20 cellular contexts compared by ENCODE assay signal in genomic region chr3:150315711-150316110, GRCh38.
A peak's percentile ranks its signal among the peaks of the same experiment; 100 is the strongest.
DNase-seq lines count a peak whose midpoint lies in the region; ATAC-seq, FAIRE-seq and TF ChIP-seq lines count a peak whose summit lies in the region.
"Had no signal": no experiment of that assay in that cellular context is flagged by ENCODE, and none has a peak within 500 bp of the region (broad histone marks: within the 10 kb centered on the region; RNA-seq: fewer than 3 reads in every experiment).

No MANE protein-coding gene starts in this region.

- peaks cover 12% of the 10 kb centered on the region for H3K4me1 Mint-ChIP-seq in astrocyte (ENCODE audit: low read depth, unreplicated experiment)
- H3K4me1 Mint-ChIP-seq: CD4-positive, CD25-positive, alpha-beta regulatory T cell had no signal

- H4K20me1 ChIP-seq in astrocyte (ENCODE audit: insufficient read depth, low read length), result no peaks in the 10 kb centered on the region

- no peak for FAIRE-seq in A549 (lab: Jason Lieb, UNC)
- peak; percentile 20 for FAIRE-seq in H54 (lab: Jason Lieb, UNC)
- FAIRE-seq in astrocyte (lab: Jason Lieb, UNC), result no peak
- FAIRE-seq: HepG2 had no signal

- H3K9ac ChIP-seq in astrocyte (ENCODE audit: low read length), result no peak overlapping the region

- H3K9me3 ChIP-seq in A549 (no peaks in the 10 kb centered on the region), astrocyte (ENCODE audit: insufficient read depth, low read depth, low read length) (no peaks in the 10 kb centered on the region)
- H3K9me3 ChIP-seq: HAP-1 had no signal

- H2AFZ ChIP-seq in astrocyte (ENCODE audit: low read depth, low read length), result no peak overlapping the region

- 77% methylated on average over 1 of the region's 1 CpG for WGBS in A549 (ENCODE audit: missing lambda C conversion rate)

- no peak overlapping the region for H3K4me3 Mint-ChIP-seq in astrocyte (ENCODE audit: unreplicated experiment)
- H3K4me3 Mint-ChIP-seq: CD4-positive, CD25-positive, alpha-beta regulatory T cell had no signal

- H3K4me1 ChIP-seq in A549 (peaks cover 40% of the 10 kb centered on the region), astrocyte (ENCODE audit: insufficient read depth, low read length) (peaks cover 6% of the 10 kb centered on the region)
- H3K4me1 ChIP-seq: HAP-1 had no signal

- H3K9me3 Mint-ChIP-seq in astrocyte (ENCODE audit: unreplicated experiment), result no peaks in the 10 kb centered on the region
- H3K9me3 Mint-ChIP-seq: CD4-positive, CD25-positive, alpha-beta regulatory T cell had no signal

- H3K36me3 ChIP-seq in astrocyte (ENCODE audit: insufficient read depth, low read length), result no peaks in the 10 kb centered on the region
- H3K36me3 ChIP-seq: HAP-1 had no signal

- no peak for ATAC-seq in A549
- ATAC-seq in HG02798 (IDR thresholded peaks at IDR 0.05; ENCODE audit: poor library complexity, unreplicated experiment), result no peak
- no peak for ATAC-seq in HG03139 (IDR thresholded peaks at IDR 0.05; ENCODE audit: unreplicated experiment)
- ATAC-seq: HepG2 had no signal

- H3K4me3 ChIP-seq in A549 (no peak overlapping the region), astrocyte (ENCODE audit: insufficient read depth, low read depth, low read length) (no peak overlapping the region)
- H3K4me3 ChIP-seq: HAP-1 had no signal

- POLR2A ChIA-PET in A549 (lab: Yijun Ruan, JAX), result interaction anchor here (0.7 kb wide), 1 partner anchor 92 kb away, joined by 3 read pairs; no protein-coding TSS in a partner anchor

- H3K27me3 ChIP-seq in astrocyte (ENCODE audit: insufficient read depth, low read length), result no peaks in the 10 kb centered on the region

- H3K36me3 Mint-ChIP-seq in astrocyte (ENCODE audit: low read depth, unreplicated experiment), result no peaks in the 10 kb centered on the region
- H3K36me3 Mint-ChIP-seq: CD4-positive, CD25-positive, alpha-beta regulatory T cell had no signal

- TF ChIP-seq CTCF in A549 (IDR thresholded peaks at IDR 0.05) (no peak), astrocyte (IDR thresholded peaks at IDR 0.05; ENCODE audit: insufficient read depth, low read depth, low read length) (no peak)

- H3K4me2 ChIP-seq in A549, result no peak overlapping the region
- no peak overlapping the region for H3K4me2 ChIP-seq in astrocyte (ENCODE audit: low read length)

- H3K27ac Mint-ChIP-seq in astrocyte (ENCODE audit: unreplicated experiment), result peak overlapping the region; percentile 16
- H3K27ac Mint-ChIP-seq: CD4-positive, CD25-positive, alpha-beta regulatory T cell had no signal

- no peak for TF ChIP-seq POLR2A in A549 (IDR thresholded peaks at IDR 0.05; ENCODE audit: low read length)
- no peak for TF ChIP-seq POLR2A in H54 (IDR thresholded peaks at IDR 0.05; ENCODE audit: low read depth, low read length)

- H3K79me2 ChIP-seq in astrocyte (ENCODE audit: insufficient read depth, low read length), result no peaks in the 10 kb centered on the region

- H3K27me3 Mint-ChIP-seq in astrocyte (ENCODE audit: low read depth, unreplicated experiment), result no peaks in the 10 kb centered on the region

- H3K27ac ChIP-seq in A549 (peak overlapping the region; percentile 49 to 64; a peak in 2 of 6 replicates), astrocyte (ENCODE audit: low read depth, low read length) (no peak overlapping the region)

- CTCF ChIA-PET in A549 (lab: Yijun Ruan, JAX), result interaction anchor here (1.3 to 2.8 kb wide), 3 partner anchors 10 to 94 kb away, joined by 3 to 9 read pairs (median 7); no protein-coding TSS in a partner anchor

- TF ChIP-seq RAD21 in A549 (conservative IDR thresholded peaks at IDR 0.05 in 1 of 2, IDR thresholded peaks at IDR 0.05 in 1 of 2), result no peak

- DNase-seq in A549 (ENCODE audit: low read depth in 1 of 2, low spot score in 1 of 2) (no peak), H54 (ENCODE audit: insufficient read length, low spot score) (no peak), astrocyte (ENCODE audit: low read depth) (no peak), myocyte (ENCODE audit: low read depth) (peak; percentile 67), AG08395 (ENCODE audit: low spot score) (no peak), SIG-M5 treated with dmso at 0.1 percent for 504 hours (lab: John Stamatoyannopoulos, UW; ENCODE audit: unreplicated experiment) (no peak)
- DNase-seq: CD4-positive, CD25-positive, alpha-beta regulatory T cell; DND-41; GDM1; MM.1S; NCI-H1105; NCI-H1930; NCI-H226; NCI-H526 treated with DMSO at 0.1 percent for 48 hours; NK-92 treated with Interleukin-12 subunit alpha and Interleukin-12 subunit beta, amount 100 ng/mL, for 24 hours; OCI-M1 had no signal

- TF ChIP-seq EP300 in A549 (IDR thresholded peaks at IDR 0.05), result no peak

TF ChIP-seq in A549, 52 proteins besides CTCF, POLR2A, EP300 and RAD21:
- TF ChIP-seq MAFK (IDR thresholded peaks at IDR 0.05; ENCODE audit: partially characterized antibody), result no peak
- TF ChIP-seq KDM1A (IDR thresholded peaks at IDR 0.05; ENCODE audit: low read depth), result no peak
- no peak for TF ChIP-seq HEYL (CRISPR knock-in tag; IDR thresholded peaks at IDR 0.05)
- no peak for TF ChIP-seq CHD4 (IDR thresholded peaks at IDR 0.05; ENCODE audit: borderline replicate concordance)
- no peak for TF ChIP-seq EHF (CRISPR knock-in tag; IDR thresholded peaks at IDR 0.05)
- TF ChIP-seq CBX2 (IDR thresholded peaks at IDR 0.05; ENCODE audit: borderline replicate concordance, low read depth), result no peak
- no peak for TF ChIP-seq MYC (IDR thresholded peaks at IDR 0.05; ENCODE audit: borderline replicate concordance, low read length)
- TF ChIP-seq HOXA7 (CRISPR knock-in tag; IDR thresholded peaks at IDR 0.05), result no peak
- no peak for TF ChIP-seq JUNB (IDR thresholded peaks at IDR 0.05)
- no peak for TF ChIP-seq BCL3 (IDR thresholded peaks at IDR 0.05)
- TF ChIP-seq KDM5A (IDR thresholded peaks at IDR 0.05), result no peak
